ENCODE assay signal across 20 cellular contexts in genomic region chr19:556611-557382, GRCh38. TPM values are rescaled to one million over a fixed set of nuclear protein-coding genes. Genes with fewer than 3 reads are reported as not detected.
DNase-seq lines count a peak whose midpoint lies in the region; ATAC-seq and TF ChIP-seq lines count a peak whose summit lies in the region.
"Had no signal": no experiment of that assay in that cellular context is flagged by ENCODE, and none has a peak within 500 bp of the region (broad histone marks: within the 10 kb centered on the region; RNA-seq: fewer than 3 reads in every experiment).

No MANE protein-coding gene starts in this region.

- H3K9me3 ChIP-seq in right cardiac atrium (ENCODE audit: control insufficient read depth, low read length) (no peaks in the 10 kb centered on the region), gastrocnemius medialis (no peaks in the 10 kb centered on the region)
- H3K9me3 ChIP-seq: left lung, psoas muscle had no signal

- in situ Hi-C loops in gastrocnemius medialis (cut with MboI; ENCODE audit: low sequenced_read_pairs in 4 of 4): no loop called here

- TF ChIP-seq POLR2A in gastrocnemius medialis (IDR thresholded peaks at IDR 0.05): no peak

- 80% methylated on average over 31 of the region's 31 CpGs for WGBS in right cardiac atrium

- DNase-seq in DMS53 (lab: John Stamatoyannopoulos, UW): peak; percentile 50
- DNase-seq in DMS53 treated with DMSO at 0.1 percent for 48 hours (lab: John Stamatoyannopoulos, UW; ENCODE audit: unreplicated experiment): no peak
- peak; percentile 25 for DNase-seq in RPMI8226
- DNase-seq in right cardiac atrium: peak in 2 of 3 donors; percentile 66
- peak in 1 of 2 donors; percentile 6 for DNase-seq in gastrocnemius medialis
- DNase-seq in foreskin melanocyte: no peak
- no peak for DNase-seq in kidney tubule cell (ENCODE audit: low spot score)
- DNase-seq in activated T-cell treated with anti-CD3 and anti-CD28 coated beads for 4 hours: no peak
- DNase-seq: activated gamma-delta T cell treated with Interleukin-2 at 50 U/mL for 16 hours; activated T-cell treated with anti-CD3 and anti-CD28 coated beads, Interleukin-2, amount 50 U/mL, for 1 hour; DMS79; head of caudate nucleus; NCI-H1436; NCI-H526; stimulated activated CD4-positive, alpha-beta T cell treated with anti-CD3 and anti-CD28 coated beads, Interleukin-2, amount 100 ng/mL, for 48 hours; stimulated activated naive B cell treated with anti-CD40 and anti-IgM and Interleukin-4, amounts not matched to agents 10 μg/mL and 1 μg/mL and 100 μg/mL, for 72 hours had no signal

- no peak for TF ChIP-seq CTCF in gastrocnemius medialis (IDR thresholded peaks at IDR 0.05 in 4 of 5, conservative IDR thresholded peaks at IDR 0.05 in 1 of 5)

- no peaks in the 10 kb centered on the region for H3K27me3 ChIP-seq in right cardiac atrium (ENCODE audit: control insufficient read depth, insufficient read depth)
- H3K27me3 ChIP-seq in gastrocnemius medialis: peaks cover 0 to 4% (median 3%) of the 10 kb centered on the region in 3 donors

- no peaks in the 10 kb centered on the region for H3K36me3 ChIP-seq in gastrocnemius medialis
- H3K36me3 ChIP-seq: left lung had no signal

- intact Hi-C loops in right cardiac atrium (cut with DNase I): no loop called here
- intact Hi-C loops in gastrocnemius medialis (cut with DNase I; ENCODE audit: low total_unique reads): no loop called here

- peak; percentile 5 to 29 for ATAC-seq in right cardiac atrium
- no peak for ATAC-seq in gastrocnemius medialis

- H3K27ac ChIP-seq in right cardiac atrium (ENCODE audit: low read length) (peak overlapping the region; percentile 11), gastrocnemius medialis (peak overlapping the region in 3 of 4 donors; percentile 25 to 60 (median 52))
- H3K27ac ChIP-seq: 22Rv1, psoas muscle, skin epidermis had no signal

- H3K4me1 ChIP-seq in right cardiac atrium (ENCODE audit: control insufficient read depth, insufficient read depth, low read length) (peaks cover 6% of the 10 kb centered on the region), gastrocnemius medialis (peaks cover 0 to 6% of the 10 kb centered on the region in 2 donors)
- H3K4me1 ChIP-seq: psoas muscle had no signal

- H3K4me3 ChIP-seq in right cardiac atrium (ENCODE audit: low read length): no peak overlapping the region
- H3K4me3 ChIP-seq in gastrocnemius medialis: no peak overlapping the region
- H3K4me3 ChIP-seq: left lung, psoas muscle, skin epidermis had no signal

RNA-seq across cellular contexts. Expression of gene GZMM, which starts 12.9 kb away (rescaled TPM):
- total RNA-seq in right cardiac atrium (under 1 TPM in 2 of 4 donors, not detected in 2; 0.26 to 0.32 TPM), gastrocnemius medialis (under 1 TPM in 1 of 4 donors, not detected in 3; 0.49 TPM)
- 0.43 TPM for polyA plus RNA-seq in right cardiac atrium
- total RNA-seq: psoas muscle had no signal

RNA-seq across cellular contexts. Expression of gene BSG, which starts 15.6 kb away (rescaled TPM):
- total RNA-seq in right cardiac atrium (1,000 to 10,000 TPM; 1,142 to 1,510 (median 1,274) TPM), gastrocnemius medialis (100 to 1,000 TPM; 305 to 380 (median 364) TPM)
- polyA plus RNA-seq in right cardiac atrium: 1,705 TPM

RNA-seq across cellular contexts. Expression of gene CDC34, which starts 25.2 kb away (rescaled TPM):
- total RNA-seq in right cardiac atrium (10 to 100 TPM; 66.8 to 78.4 (median 74.3) TPM), gastrocnemius medialis (100 to 1,000 TPM in 3 of 4 donors, 10 to 100 TPM in 1; 99.0 to 174 (median 138) TPM)
- 95.8 TPM for polyA plus RNA-seq in right cardiac atrium

RNA-seq across cellular contexts. Expression of gene HCN2, which starts 32.9 kb away (rescaled TPM):
- 10 to 100 TPM; 15.8 to 24.7 (median 21.7) TPM for total RNA-seq in right cardiac atrium
- polyA plus RNA-seq in right cardiac atrium: 19.3 TPM
- under 1 TPM in 1 of 4 donors, not detected in 3; 0.10 TPM for total RNA-seq in gastrocnemius medialis

RNA-seq across cellular contexts. Expression of gene TPGS1, which starts 49.5 kb away (rescaled TPM):
- total RNA-seq in right cardiac atrium (10 to 100 TPM; 10.9 to 15.6 (median 14.7) TPM), gastrocnemius medialis (10 to 100 TPM; 29.5 to 64.7 (median 35.6) TPM)
- 21.3 TPM for polyA plus RNA-seq in right cardiac atrium

Comparison
In these comparisons a context has a peak if more than half of its experiments do, and no peak if none do; other contexts are left out.
1. DNase-seq: peak in DMS53 (single experiment), RPMI8226 (single experiment) and right cardiac atrium (2 of 3); none in DMS53 treated with DMSO at 0.1 percent for 48 hours (single experiment), foreskin melanocyte (single experiment), kidney tubule cell (single experiment) and activated T-cell treated with anti-CD3 and anti-CD28 coated beads for 4 hours (single experiment).
2. ATAC-seq: peak in right cardiac atrium (2 of 2); none in gastrocnemius medialis (0 of 2).